29 cellular contexts compared by ENCODE assay signal in the genomic region with DNA sequence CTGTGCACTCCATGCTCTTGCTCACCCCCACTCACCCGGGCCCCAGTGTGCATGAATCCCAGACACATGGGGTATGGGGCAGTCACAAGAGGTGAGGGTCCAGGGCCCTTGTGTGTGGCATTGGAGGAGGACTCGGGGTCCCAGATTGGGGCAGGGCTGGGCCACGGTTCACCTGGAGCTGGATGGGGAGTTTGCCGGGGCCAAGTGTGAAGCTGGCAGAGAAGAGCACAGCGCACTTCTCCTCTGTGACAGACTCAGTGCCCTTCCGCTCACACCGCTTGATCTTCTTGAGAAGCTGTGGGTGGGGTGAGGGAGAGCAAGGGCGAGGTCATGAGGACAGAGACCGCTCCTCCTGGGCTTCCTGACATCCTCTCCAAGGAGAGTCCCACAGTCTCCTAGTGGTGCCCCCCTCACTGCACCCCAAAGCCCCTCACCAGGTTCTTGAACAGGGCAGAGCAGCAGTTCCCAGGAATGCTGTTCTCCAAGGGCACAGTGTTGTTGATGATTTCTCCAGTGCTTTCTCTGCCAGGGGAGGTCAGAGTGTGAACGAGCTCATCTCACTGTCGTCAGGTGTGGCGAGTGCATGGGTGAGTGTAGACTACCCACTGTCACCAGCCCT. TPM values are rescaled to one million over a fixed set of nuclear protein-coding genes. Genes with fewer than 3 reads are reported as not detected.
DNase-seq lines count a peak whose midpoint lies in the region; ATAC-seq and TF ChIP-seq lines count a peak whose summit lies in the region.
"Had no signal": no experiment of that assay in that cellular context is flagged by ENCODE, and none has a peak within 500 bp of the region (broad histone marks: within the 10 kb centered on the region; RNA-seq: fewer than 3 reads in every experiment).

No MANE protein-coding gene starts in this region.

- no peak for ATAC-seq in stimulated activated effector memory CD8-positive, alpha-beta T cell treated with anti-CD3 and anti-CD28 coated beads, Interleukin-12 subunit alpha, Interleukin-12 subunit beta, amount 100 ng/mL, for 72 hours
- ATAC-seq in GM21390 (IDR thresholded peaks at IDR 0.05; ENCODE audit: unreplicated experiment) (no peak), HG03571 (IDR thresholded peaks at IDR 0.05; ENCODE audit: unreplicated experiment) (no peak)
- ATAC-seq: foreskin keratinocyte, pancreas, right lobe of liver had no signal

- H3K9me3 Mint-ChIP-seq in activated T-cell treated with anti-CD3 and anti-CD28 coated beads, Interleukin-2, amount 50 U/mL, for 24 hours, result no peaks in the 10 kb centered on the region
- H3K9me3 Mint-ChIP-seq in CD8-positive, alpha-beta memory T cell, result no peaks in the 10 kb centered on the region
- no peaks in the 10 kb centered on the region for H3K9me3 Mint-ChIP-seq in endothelial cell (ENCODE audit: unreplicated experiment)
- no peaks in the 10 kb centered on the region for H3K9me3 Mint-ChIP-seq in stimulated activated effector memory CD8-positive, alpha-beta T cell treated with anti-CD3 and anti-CD28 coated beads, Interleukin-12 subunit alpha, Interleukin-12 subunit beta, amount 100 ng/mL, for 72 hours

- H3K27ac Mint-ChIP-seq in activated T-cell treated with anti-CD3 and anti-CD28 coated beads, Interleukin-2, amount 50 U/mL, for 24 hours, result peak overlapping the region; percentile 74
- H3K27ac Mint-ChIP-seq in CD8-positive, alpha-beta memory T cell, result peak overlapping the region in 5 of 8 donors; percentile 35 to 82 (median 63)
- H3K27ac Mint-ChIP-seq in endothelial cell (ENCODE audit: unreplicated experiment), result peak overlapping the region; percentile 30
- peak overlapping the region; percentile 56 for H3K27ac Mint-ChIP-seq in stimulated activated effector memory CD8-positive, alpha-beta T cell treated with anti-CD3 and anti-CD28 coated beads, Interleukin-12 subunit alpha, Interleukin-12 subunit beta, amount 100 ng/mL, for 72 hours

- H3K9me3 ChIP-seq in CD8-positive, alpha-beta memory T cell (ENCODE audit: low read length), result no peaks in the 10 kb centered on the region
- H3K9me3 ChIP-seq: pancreas, right lobe of liver had no signal

- POLR2A ChIA-PET in CD8-positive, alpha-beta memory T cell (lab: Charles Lee), result no interaction called here

- no peak overlapping the region for H3K4me3 Mint-ChIP-seq in activated T-cell treated with anti-CD3 and anti-CD28 coated beads, Interleukin-2, amount 50 U/mL, for 24 hours
- no peak overlapping the region for H3K4me3 Mint-ChIP-seq in CD8-positive, alpha-beta memory T cell
- H3K4me3 Mint-ChIP-seq in endothelial cell (ENCODE audit: unreplicated experiment), result peak overlapping the region; percentile 42
- no peak overlapping the region for H3K4me3 Mint-ChIP-seq in stimulated activated effector memory CD8-positive, alpha-beta T cell treated with anti-CD3 and anti-CD28 coated beads, Interleukin-12 subunit alpha, Interleukin-12 subunit beta, amount 100 ng/mL, for 72 hours

- CTCF ChIA-PET in CD8-positive, alpha-beta memory T cell (lab: Charles Lee), result interaction anchor here (1.0 to 10.8 kb wide), 6 partner anchors 8 to 109 kb away, joined by 3 to 195 read pairs (median 5); partner anchors contain the start of gene NAB2

- H3K27ac ChIP-seq in CD8-positive, alpha-beta memory T cell (ENCODE audit: low read depth, low read length), result no peak overlapping the region
- H3K27ac ChIP-seq: foreskin keratinocyte, pancreas, SK-N-MC had no signal

- no peak for DNase-seq in activated T-cell treated with anti-CD3 and anti-CD28 coated beads, Interleukin-2, amount 50 U/mL, for 24 hours
- DNase-seq in activated T-cell treated with anti-CD3 and anti-CD28 coated beads, Interleukin-2, amount 50 U/mL, for 1 hour, result no peak
- no peak for DNase-seq in CD8-positive, alpha-beta memory T cell
- DNase-seq in endothelial cell (ENCODE audit: low spot score), result no peak
- no peak for DNase-seq in stimulated activated effector memory CD8-positive, alpha-beta T cell treated with anti-CD3 and anti-CD28 coated beads, Interleukin-12 subunit alpha, Interleukin-12 subunit beta, amount 100 ng/mL, for 72 hours (ENCODE audit: low spot score in 2 of 2)
- no peak for DNase-seq in NCI-H82 (lab: John Stamatoyannopoulos, UW)
- DNase-seq: ACHN; activated CD4-positive, CD25-positive, alpha-beta regulatory T cell; activated gamma-delta T cell; cerebellar nuclear complex; erythroblast; foreskin keratinocyte; hypothalamus; NCI-H1048; NCI-H2081; pancreas; right lobe of liver; stimulated activated CD4-positive, alpha-beta T cell treated with anti-CD3 and anti-CD28 coated beads, Interleukin-15, amount 100 ng/mL, for 24 hours; T1000 had no signal

- H3K27me3 ChIP-seq in CD8-positive, alpha-beta memory T cell (ENCODE audit: insufficient read depth, low read length, poor library complexity, severe bottlenecking), result no peaks in the 10 kb centered on the region
- H3K27me3 ChIP-seq: foreskin keratinocyte, pancreas, right lobe of liver had no signal

- no peak for TF ChIP-seq CTCF in endothelial cell (IDR thresholded peaks at IDR 0.05; ENCODE audit: unreplicated experiment)

- H3K4me3 ChIP-seq in CD8-positive, alpha-beta memory T cell (ENCODE audit: low read length), result no peak overlapping the region
- H3K4me3 ChIP-seq: pancreas, right lobe of liver, SK-N-MC had no signal

- H3K4me1 Mint-ChIP-seq in activated T-cell treated with anti-CD3 and anti-CD28 coated beads, Interleukin-2, amount 50 U/mL, for 24 hours (ENCODE audit: low read depth), result peaks cover 70% of the 10 kb centered on the region
- H3K4me1 Mint-ChIP-seq in CD8-positive, alpha-beta memory T cell, result peaks cover 27 to 58% (median 44%) of the 10 kb centered on the region in 3 donors
- peaks cover 18% of the 10 kb centered on the region for H3K4me1 Mint-ChIP-seq in endothelial cell (ENCODE audit: unreplicated experiment)
- peaks cover 75% of the 10 kb centered on the region for H3K4me1 Mint-ChIP-seq in stimulated activated effector memory CD8-positive, alpha-beta T cell treated with anti-CD3 and anti-CD28 coated beads, Interleukin-12 subunit alpha, Interleukin-12 subunit beta, amount 100 ng/mL, for 72 hours

- H3K4me1 ChIP-seq in CD8-positive, alpha-beta memory T cell (ENCODE audit: insufficient read depth, low read length), result peaks cover 30% of the 10 kb centered on the region
- H3K4me1 ChIP-seq: foreskin keratinocyte had no signal

- peaks cover 52% of the 10 kb centered on the region for H3K36me3 ChIP-seq in CD8-positive, alpha-beta memory T cell (ENCODE audit: insufficient read depth, low read length)

- H3K36me3 Mint-ChIP-seq in activated T-cell treated with anti-CD3 and anti-CD28 coated beads, Interleukin-2, amount 50 U/mL, for 24 hours (ENCODE audit: low read depth), result peaks cover 92% of the 10 kb centered on the region
- peaks cover 6 to 77% (median 7%) of the 10 kb centered on the region in 3 donors for H3K36me3 Mint-ChIP-seq in CD8-positive, alpha-beta memory T cell
- H3K36me3 Mint-ChIP-seq in endothelial cell (ENCODE audit: low read depth, unreplicated experiment), result peaks cover 41% of the 10 kb centered on the region
- peaks cover 100% of the 10 kb centered on the region for H3K36me3 Mint-ChIP-seq in stimulated activated effector memory CD8-positive, alpha-beta T cell treated with anti-CD3 and anti-CD28 coated beads, Interleukin-12 subunit alpha, Interleukin-12 subunit beta, amount 100 ng/mL, for 72 hours

- H3K27me3 Mint-ChIP-seq in activated T-cell treated with anti-CD3 and anti-CD28 coated beads, Interleukin-2, amount 50 U/mL, for 24 hours, result no peaks in the 10 kb centered on the region
- H3K27me3 Mint-ChIP-seq in CD8-positive, alpha-beta memory T cell, result no peaks in the 10 kb centered on the region
- peaks cover 7% of the 10 kb centered on the region for H3K27me3 Mint-ChIP-seq in endothelial cell (ENCODE audit: unreplicated experiment)

RNA-seq across cellular contexts. Expression of gene STAT6, which starts 6.8 kb away (rescaled TPM):
- total RNA-seq in CD8-positive, alpha-beta memory T cell, result 100 to 1,000 TPM; 262 to 265 TPM
- polyA plus RNA-seq in CD8-positive, alpha-beta memory T cell, result 82.8 TPM
- total RNA-seq in endothelial cell (ENCODE audit: unreplicated experiment), result 139 TPM

RNA-seq across cellular contexts. Expression of gene NAB2, which starts 15.5 kb away (rescaled TPM):
- total RNA-seq in CD8-positive, alpha-beta memory T cell, result 10 to 100 TPM; 37.7 to 40.1 TPM
- 1.6 TPM for polyA plus RNA-seq in CD8-positive, alpha-beta memory T cell
- total RNA-seq in endothelial cell (ENCODE audit: unreplicated experiment), result 14.0 TPM

RNA-seq across cellular contexts. Expression of gene LRP1, which starts 23.9 kb away (rescaled TPM):
- 1 to 10 TPM; 2.3 to 2.5 TPM for total RNA-seq in CD8-positive, alpha-beta memory T cell
- 0.29 TPM for polyA plus RNA-seq in CD8-positive, alpha-beta memory T cell
- 24.7 TPM for total RNA-seq in endothelial cell (ENCODE audit: unreplicated experiment)

RNA-seq across cellular contexts. Expression of gene NEMP1, which starts 25.8 kb away (rescaled TPM):
- 10 to 100 TPM; 50.5 to 50.9 TPM for total RNA-seq in CD8-positive, alpha-beta memory T cell
- 3.8 TPM for polyA plus RNA-seq in CD8-positive, alpha-beta memory T cell
- total RNA-seq in endothelial cell (ENCODE audit: unreplicated experiment), result 17.6 TPM

RNA-seq across cellular contexts. Expression of gene LRP1-AS, which starts 43.0 kb away (rescaled TPM):
- total RNA-seq in CD8-positive, alpha-beta memory T cell, result not detected
- polyA plus RNA-seq in CD8-positive, alpha-beta memory T cell, result not detected
- 0.46 TPM for total RNA-seq in endothelial cell (ENCODE audit: unreplicated experiment)
- total RNA-seq: astrocyte, foreskin keratinocyte, H4, HT-29, lung microvascular endothelial cell, NCI-H460, pancreas, right lobe of liver had no signal
- polyA plus RNA-seq: foreskin keratinocyte, keratinocyte, pancreas, thymus had no signal
